ENCODE assay signal across 32 cellular contexts in genomic region chr15:56619881-56620280, GRCh38.
DNase-seq lines count a peak whose midpoint lies in the region; ATAC-seq, FAIRE-seq and TF ChIP-seq lines count a peak whose summit lies in the region.
"Had no signal": no experiment of that assay in that cellular context is flagged by ENCODE, and none has a peak within 500 bp of the region (broad histone marks: within the 10 kb centered on the region; RNA-seq: fewer than 3 reads in every experiment).

No MANE protein-coding gene starts in this region.

- TF ChIP-seq POLR2A in endothelial cell of umbilical vein (IDR thresholded peaks at IDR 0.05; ENCODE audit: low read depth, low read length), result no peak

- CTCF ChIA-PET in endothelial cell of umbilical vein (lab: Charles Lee), result interaction anchor here (0.7 to 1.1 kb wide), 2 partner anchors 11 to 24 kb away, joined by 3 read pairs; no protein-coding TSS in a partner anchor

- peaks cover 7% of the 10 kb centered on the region for H3K4me1 ChIP-seq in OCI-LY3 (ENCODE audit: low read length)
- H3K4me1 ChIP-seq in endothelial cell of umbilical vein (ENCODE audit: control insufficient read depth, extremely low read depth, insufficient read depth, low read length), result peaks cover 6% of the 10 kb centered on the region
- H3K4me1 ChIP-seq: colonic mucosa, gastrocnemius medialis, prostate gland, uterus had no signal

- peak overlapping the region; percentile 15 for H3K27ac Mint-ChIP-seq in activated naive CD8-positive, alpha-beta T cell treated with anti-CD3 and anti-CD28 coated beads, Interleukin-2, amount 10 ng/mL, durations not matched to agents 7 days and 5 days
- H3K27ac Mint-ChIP-seq in activated naive CD8-positive, alpha-beta T cell treated with anti-CD3 and anti-CD28 coated beads, Interleukin-2, amount 50 U/mL, for 24 hours, result no peak overlapping the region
- H3K27ac Mint-ChIP-seq: CD4-positive, alpha-beta memory T cell; GM23338; IgD-negative memory B cell; stimulated activated naive CD8-positive, alpha-beta T cell treated with anti-CD3 and anti-CD28 coated beads, Interleukin-15, Interleukin-2, amounts not matched to agents 100 ng/mL and 50 ng/mL, for 24 hours had no signal

- no peaks in the 10 kb centered on the region; the same call in 1 of the 2 replicates for H3K9me3 ChIP-seq in OCI-LY3 (ENCODE audit: insufficient read depth, low read length)
- no peaks in the 10 kb centered on the region for H3K9me3 ChIP-seq in endothelial cell of umbilical vein (replicated peaks; ENCODE audit: control insufficient read depth, insufficient read depth, low read length)
- H3K9me3 ChIP-seq: colonic mucosa, gastrocnemius medialis, prostate gland, thoracic aorta, uterus had no signal

- dilution Hi-C loops in endothelial cell of umbilical vein (cut with MboI; ENCODE audit: extremely low pct_ligation_motif_present, low sequenced_read_pairs), result no loop called here

- FAIRE-seq in endothelial cell of umbilical vein (lab: Jason Lieb, UNC), result peak; percentile 78
- FAIRE-seq: A204.1, bronchial epithelial cell had no signal

- H3K9me1 ChIP-seq in endothelial cell of umbilical vein (replicated peaks; ENCODE audit: control insufficient read depth, extremely low read depth, insufficient read depth, low read length), result no peaks in the 10 kb centered on the region

- H3K4me3 Mint-ChIP-seq in activated naive CD8-positive, alpha-beta T cell treated with anti-CD3 and anti-CD28 coated beads, Interleukin-2, amount 10 ng/mL, durations not matched to agents 7 days and 5 days, result no peak overlapping the region
- H3K4me3 Mint-ChIP-seq in activated naive CD8-positive, alpha-beta T cell treated with anti-CD3 and anti-CD28 coated beads, Interleukin-2, amount 50 U/mL, for 24 hours, result no peak overlapping the region
- H3K4me3 Mint-ChIP-seq: CD4-positive, alpha-beta memory T cell; GM23338; IgD-negative memory B cell; stimulated activated naive CD8-positive, alpha-beta T cell treated with anti-CD3 and anti-CD28 coated beads, Interleukin-15, Interleukin-2, amounts not matched to agents 100 ng/mL and 50 ng/mL, for 24 hours had no signal

- DNase-seq in activated naive CD8-positive, alpha-beta T cell treated with anti-CD3 and anti-CD28 coated beads, Interleukin-2, amount 10 ng/mL, durations not matched to agents 7 days and 5 days, result no peak
- DNase-seq in activated naive CD8-positive, alpha-beta T cell treated with anti-CD3 and anti-CD28 coated beads, Interleukin-2, amount 50 U/mL, for 24 hours, result no peak
- DNase-seq in endothelial cell of umbilical vein (ENCODE audit: low read depth, low spot score) (peak; percentile 34), NCI-H187 treated with DMSO at 0.1 percent for 48 hours (lab: John Stamatoyannopoulos, UW) (no peak), D341Med (ENCODE audit: low spot score) (no peak)
- DNase-seq: activated CD4-positive, alpha-beta T cell treated with anti-CD3 and anti-CD28 coated beads for 48 hours; activated naive CD4-positive, alpha-beta T cell; activated T-cell treated with anti-CD3 and anti-CD28 coated beads, Interleukin-2, amount 50 U/mL, for 48 hours; CD4-positive, alpha-beta memory T cell; colonic mucosa; DMS 273 treated with DMSO at 0.1 percent for 48 hours; gastrocnemius medialis; NCI-H1417; NCI-H2081 treated with DMSO at 0.1 percent for 48 hours; NCI-H226; PC-9; SHP77; SW 1271; T-helper 9 cell; uterus; WERI-Rb-1 had no signal

- ATAC-seq in activated naive CD8-positive, alpha-beta T cell treated with anti-CD3 and anti-CD28 coated beads, Interleukin-2, amount 10 ng/mL, durations not matched to agents 7 days and 5 days (ENCODE audit: low read depth), result no peak
- no peak for ATAC-seq in activated naive CD8-positive, alpha-beta T cell treated with anti-CD3 and anti-CD28 coated beads, Interleukin-2, amount 50 U/mL, for 24 hours
- ATAC-seq in GM18517 (IDR thresholded peaks at IDR 0.05; ENCODE audit: unreplicated experiment) (no peak), HG03354 (IDR thresholded peaks at IDR 0.05; ENCODE audit: poor library complexity, severe bottlenecking, unreplicated experiment) (no peak)
- ATAC-seq: gastrocnemius medialis, GM23338 had no signal

- H3K27me3 Mint-ChIP-seq in activated naive CD8-positive, alpha-beta T cell treated with anti-CD3 and anti-CD28 coated beads, Interleukin-2, amount 10 ng/mL, durations not matched to agents 7 days and 5 days, result no peaks in the 10 kb centered on the region
- no peaks in the 10 kb centered on the region for H3K27me3 Mint-ChIP-seq in activated naive CD8-positive, alpha-beta T cell treated with anti-CD3 and anti-CD28 coated beads, Interleukin-2, amount 50 U/mL, for 24 hours
- H3K27me3 Mint-ChIP-seq: CD4-positive, alpha-beta memory T cell; IgD-negative memory B cell had no signal

- H3K4me3 ChIP-seq in OCI-LY3 (ENCODE audit: low read length) (peak overlapping the region; percentile 27), endothelial cell of umbilical vein (replicated peaks in 1 of 3; ENCODE audit: insufficient read depth in 1 of 3, low read depth in 1 of 3, low read length in 3 of 3) (no peak overlapping the region)
- H3K4me3 ChIP-seq: colonic mucosa, gastrocnemius medialis, GM23338, hepatocyte, PC-9, prostate gland, thoracic aorta, uterus had no signal

- H3K9ac ChIP-seq in OCI-LY3 (ENCODE audit: low read length), result no peak overlapping the region
- H3K9ac ChIP-seq in endothelial cell of umbilical vein (replicated peaks; ENCODE audit: extremely low read depth, insufficient read depth, low read length), result no peak overlapping the region

- no peak for TF ChIP-seq CTCF in OCI-LY3 (IDR thresholded peaks at IDR 0.05; ENCODE audit: low read depth, low read length)
- no peak for TF ChIP-seq CTCF in endothelial cell of umbilical vein (IDR thresholded peaks at IDR 0.05; ENCODE audit: extremely low read depth in 1 of 2, insufficient read depth in 1 of 2, low read depth in 1 of 2, low read length in 2 of 2)

- no TSS peak for BruUV-seq in endothelial cell of umbilical vein (replicated peaks; lab: Mats Ljungman, UMichigan)

- H4K20me1 ChIP-seq in OCI-LY3 (ENCODE audit: insufficient read depth, low read length) (no peaks in the 10 kb centered on the region), endothelial cell of umbilical vein (replicated peaks; ENCODE audit: control insufficient read depth, extremely low read depth, insufficient read depth, low read length) (no peaks in the 10 kb centered on the region)

- peaks cover 1% of the 10 kb centered on the region for H3K36me3 Mint-ChIP-seq in activated naive CD8-positive, alpha-beta T cell treated with anti-CD3 and anti-CD28 coated beads, Interleukin-2, amount 10 ng/mL, durations not matched to agents 7 days and 5 days
- no peaks in the 10 kb centered on the region for H3K36me3 Mint-ChIP-seq in activated naive CD8-positive, alpha-beta T cell treated with anti-CD3 and anti-CD28 coated beads, Interleukin-2, amount 50 U/mL, for 24 hours (ENCODE audit: low read depth)

- H2AFZ ChIP-seq in OCI-LY3 (ENCODE audit: low read depth, low read length), result peak overlapping the region; percentile 78
- peak overlapping the region; percentile 86 for H2AFZ ChIP-seq in endothelial cell of umbilical vein (ENCODE audit: low read depth, low read length)
- H2AFZ ChIP-seq: GM23338, hepatocyte, PC-9 had no signal

- no peak overlapping the region for H3K27ac ChIP-seq in OCI-LY3 (ENCODE audit: low read length)
- H3K27ac ChIP-seq in endothelial cell of umbilical vein (ENCODE audit: insufficient read depth, low read depth, low read length), result no peak overlapping the region
- H3K27ac ChIP-seq: colonic mucosa, gastrocnemius medialis, hepatocyte, PC-9, prostate gland, thoracic aorta, WERI-Rb-1 had no signal

- POLR2A ChIA-PET in activated naive CD8-positive, alpha-beta T cell treated with anti-CD3 and anti-CD28 coated beads, Interleukin-2, amount 10 ng/mL, durations not matched to agents 7 days and 5 days (lab: Charles Lee), result no interaction called here
- POLR2A ChIA-PET in endothelial cell of umbilical vein (lab: Charles Lee), result no interaction called here

- H3K4me2 ChIP-seq in OCI-LY3 (ENCODE audit: low read length) (peak overlapping the region; percentile 51), endothelial cell of umbilical vein (ENCODE audit: insufficient read depth, low read length) (peak overlapping the region; percentile 45)
- H3K4me2 ChIP-seq: GM23338, hepatocyte, PC-9 had no signal

- intact Hi-C loops in endothelial cell of umbilical vein (cut with micrococcal nuclease), result no loop called here

- no peaks in the 10 kb centered on the region for H3K27me3 ChIP-seq in OCI-LY3 (ENCODE audit: low read depth, low read length)
- no peaks in the 10 kb centered on the region for H3K27me3 ChIP-seq in endothelial cell of umbilical vein (ENCODE audit: control insufficient read depth in 2 of 2, insufficient read depth in 2 of 2, low read length in 2 of 2)
- H3K27me3 ChIP-seq: colonic mucosa, gastrocnemius medialis, hepatocyte, uterus had no signal

- H3K4me1 Mint-ChIP-seq in activated naive CD8-positive, alpha-beta T cell treated with anti-CD3 and anti-CD28 coated beads, Interleukin-2, amount 10 ng/mL, durations not matched to agents 7 days and 5 days, result peaks cover 5% of the 10 kb centered on the region
- H3K4me1 Mint-ChIP-seq in activated naive CD8-positive, alpha-beta T cell treated with anti-CD3 and anti-CD28 coated beads, Interleukin-2, amount 50 U/mL, for 24 hours, result no peaks in the 10 kb centered on the region
- H3K4me1 Mint-ChIP-seq: CD4-positive, alpha-beta memory T cell had no signal

- H3K9me3 Mint-ChIP-seq in activated naive CD8-positive, alpha-beta T cell treated with anti-CD3 and anti-CD28 coated beads, Interleukin-2, amount 10 ng/mL, durations not matched to agents 7 days and 5 days, result peaks cover 1% of the 10 kb centered on the region
- H3K9me3 Mint-ChIP-seq in activated naive CD8-positive, alpha-beta T cell treated with anti-CD3 and anti-CD28 coated beads, Interleukin-2, amount 50 U/mL, for 24 hours, result peaks cover 9% of the 10 kb centered on the region
- H3K9me3 Mint-ChIP-seq: GM23338 had no signal

- H3K36me3 ChIP-seq in OCI-LY3 (replicated peaks; ENCODE audit: low read depth, low read length) (no peaks in the 10 kb centered on the region), endothelial cell of umbilical vein (ENCODE audit: control insufficient read depth in 2 of 2, extremely low read depth in 1 of 2, insufficient read depth in 2 of 2, low read length in 2 of 2) (no peaks in the 10 kb centered on the region)
- H3K36me3 ChIP-seq: colonic mucosa, gastrocnemius medialis, prostate gland, thoracic aorta, uterus, WERI-Rb-1 had no signal

- no peaks in the 10 kb centered on the region for H3K79me2 ChIP-seq in OCI-LY3 (ENCODE audit: low read length)
- H3K79me2 ChIP-seq in endothelial cell of umbilical vein (ENCODE audit: control insufficient read depth, insufficient read depth, low read length), result no peaks in the 10 kb centered on the region
- H3K79me2 ChIP-seq: hepatocyte had no signal

TF ChIP-seq in endothelial cell of umbilical vein, 7 proteins besides CTCF, POLR2A, EP300 and RAD21:
- TF ChIP-seq GATA2 (IDR thresholded peaks at IDR 0.05; ENCODE audit: insufficient read depth, insufficient read length, low read depth, low read length), result no peak
- no peak for TF ChIP-seq JUN (IDR thresholded peaks at IDR 0.05; ENCODE audit: borderline replicate concordance, insufficient read depth, insufficient read length, low read depth)
